16 cellular contexts compared by ENCODE assay signal in genomic region chr5:65144136-65144871, GRCh38.
DNase-seq lines count a peak whose midpoint lies in the region; TF ChIP-seq lines count a peak whose summit lies in the region.
"Had no signal": no experiment of that assay in that cellular context is flagged by ENCODE, and none has a peak within 500 bp of the region (broad histone marks: within the 10 kb centered on the region; RNA-seq: fewer than 3 reads in every experiment).

No MANE protein-coding gene starts in this region.

- H2AK5ac ChIP-seq in mesendoderm (ENCODE audit: low read length): peak overlapping the region; percentile 69

- no CpG with 5 or more reads among the region's 9 CpGs for WGBS in mesendoderm (ENCODE audit: extremely low coverage, insufficient coverage, low lambda C conversion rate)
- WGBS in smooth muscle cell (ENCODE audit: low lambda C conversion rate): 88% methylated on average over 9 of the region's 9 CpGs

- no peak overlapping the region for H2AFZ ChIP-seq in smooth muscle cell (ENCODE audit: low read depth)
- H2AFZ ChIP-seq: GM23248 had no signal

- H3K79me2 ChIP-seq in mesendoderm (ENCODE audit: control insufficient read depth, insufficient read depth, low read length) (no peaks in the 10 kb centered on the region), smooth muscle cell (ENCODE audit: low read depth) (no peaks in the 10 kb centered on the region)

- no peak overlapping the region for H2BK15ac ChIP-seq in mesendoderm (replicated peaks; ENCODE audit: low read depth)

- H3K56ac ChIP-seq in mesendoderm (ENCODE audit: low read length): peak overlapping the region; percentile 39

- H3K18ac ChIP-seq in mesendoderm (ENCODE audit: low read length): no peak overlapping the region

- no peak overlapping the region for H3K4me2 ChIP-seq in mesendoderm (ENCODE audit: low read length)
- no peak overlapping the region for H3K4me2 ChIP-seq in smooth muscle cell

- H3K4me3 ChIP-seq in SJCRH30 (no peak overlapping the region), mesendoderm (ENCODE audit: low read length) (no peak overlapping the region), smooth muscle cell (no peak overlapping the region), H7 (ENCODE audit: insufficient read depth, low read depth, low read length) (no peak overlapping the region)
- H3K4me3 ChIP-seq: GM23248 had no signal

- no peaks in the 10 kb centered on the region for H3K36me3 ChIP-seq in SJCRH30
- H3K36me3 ChIP-seq in mesendoderm (ENCODE audit: control insufficient read depth, insufficient read depth, low read length): no peaks in the 10 kb centered on the region
- H3K36me3 ChIP-seq in smooth muscle cell (ENCODE audit: low read depth): no peaks in the 10 kb centered on the region
- no peaks in the 10 kb centered on the region for H3K36me3 ChIP-seq in H7 (replicated peaks; ENCODE audit: control insufficient read depth, insufficient read depth, low read length)

- peak overlapping the region; percentile 89 for H3K27ac ChIP-seq in SJCRH30
- peak overlapping the region; percentile 36 for H3K27ac ChIP-seq in mesendoderm (ENCODE audit: low read depth, low read length)
- H3K27ac ChIP-seq in smooth muscle cell (ENCODE audit: low read depth): peak overlapping the region; percentile 85
- H3K27ac ChIP-seq: 22Rv1 had no signal

- peaks cover 58% of the 10 kb centered on the region for H3K4me1 ChIP-seq in SJCRH30
- H3K4me1 ChIP-seq in mesendoderm (ENCODE audit: control insufficient read depth, low read depth, low read length): peaks cover 6% of the 10 kb centered on the region
- H3K4me1 ChIP-seq in smooth muscle cell (ENCODE audit: low read depth): peaks cover 21% of the 10 kb centered on the region

- H3K9ac ChIP-seq in mesendoderm (ENCODE audit: low read length): no peak overlapping the region
- no peak overlapping the region for H3K9ac ChIP-seq in smooth muscle cell (ENCODE audit: low read depth)
- H3K9ac ChIP-seq: GM23248 had no signal

- peaks cover 14% of the 10 kb centered on the region for H3F3A ChIP-seq in smooth muscle cell (ENCODE audit: low read depth)

- H3K79me1 ChIP-seq in mesendoderm (ENCODE audit: low read length): no peaks in the 10 kb centered on the region

- no peak overlapping the region for H2BK120ac ChIP-seq in mesendoderm (ENCODE audit: low read depth, low read length)

- peak overlapping the region; percentile 25 for H3K4ac ChIP-seq in mesendoderm (ENCODE audit: low read depth, low read length)

- no peak overlapping the region for H4K8ac ChIP-seq in mesendoderm (ENCODE audit: low read depth, low read length)

- no peaks in the 10 kb centered on the region for H4K20me1 ChIP-seq in smooth muscle cell (ENCODE audit: low read depth)

- peak overlapping the region; percentile 52 for H2BK5ac ChIP-seq in mesendoderm (ENCODE audit: low read length)

- no peak overlapping the region for H3K23ac ChIP-seq in mesendoderm (ENCODE audit: low read length)

- peak; percentile 37 for DNase-seq in DMS 273 (lab: John Stamatoyannopoulos, UW; ENCODE audit: unreplicated experiment)
- no peak for DNase-seq in DMS 273 treated with DMSO at 0.1 percent for 48 hours (lab: John Stamatoyannopoulos, UW)
- peak; percentile 80 to 83 for DNase-seq in SJCRH30
- no peak for DNase-seq in mesendoderm
- no peak for DNase-seq in smooth muscle cell (lab: John Stamatoyannopoulos, UW; ENCODE audit: unreplicated experiment)
- no peak for DNase-seq in H7
- DNase-seq in NCI-H1436 (lab: John Stamatoyannopoulos, UW): no peak
- no peak for DNase-seq in stimulated activated CD4-positive, alpha-beta T cell treated with anti-CD3 and anti-CD28 coated beads, Interleukin-4, amount 100 ng/mL, for 1 hour
- DNase-seq: CD4-positive, alpha-beta memory T cell; GM23248; NCI-H1417; NCI-H1930; NCI-H446 treated with DMSO at 0.1 percent for 48 hours; NCI-H748 treated with DMSO at 0.1 percent for 48 hours; PC-3 had no signal

- H3K9me3 ChIP-seq in SJCRH30 (replicated peaks): no peaks in the 10 kb centered on the region
- no peaks in the 10 kb centered on the region for H3K9me3 ChIP-seq in smooth muscle cell (replicated peaks; ENCODE audit: low read depth)

- H3K27me3 ChIP-seq in SJCRH30: no peaks in the 10 kb centered on the region
- H3K27me3 ChIP-seq in mesendoderm (ENCODE audit: insufficient read depth, low read length, poor library complexity): no peaks in the 10 kb centered on the region
- H3K27me3 ChIP-seq in smooth muscle cell (ENCODE audit: low read depth): no peaks in the 10 kb centered on the region
- H3K27me3 ChIP-seq in H7 (ENCODE audit: control insufficient read depth, insufficient read depth, low read length): no peaks in the 10 kb centered on the region

- H4K5ac ChIP-seq in mesendoderm (ENCODE audit: low read length): no peak overlapping the region

- no peak for TF ChIP-seq CTCF in smooth muscle cell (IDR thresholded peaks at IDR 0.05; ENCODE audit: borderline replicate concordance, insufficient read depth, poor library complexity, severe bottlenecking)

Comparison
In these comparisons a context has a peak if more than half of its experiments do, and no peak if none do; other contexts are left out.
1. DNase-seq: peak in DMS 273 (single experiment) and SJCRH30 (2 of 2); none in DMS 273 treated with DMSO at 0.1 percent for 48 hours (single experiment), mesendoderm (single experiment), smooth muscle cell (single experiment), H7 (single experiment), NCI-H1436 (single experiment) and stimulated activated CD4-positive, alpha-beta T cell treated with anti-CD3 and anti-CD28 coated beads, Interleukin-4, amount 100 ng/mL, for 1 hour (single experiment).
2. H3K27ac ChIP-seq: peak in every context shown above with its lines; median percentile 89 in SJCRH30; 85 in smooth muscle cell; 36 in mesendoderm.